21 cellular contexts compared by ENCODE assay signal in the genomic region with DNA sequence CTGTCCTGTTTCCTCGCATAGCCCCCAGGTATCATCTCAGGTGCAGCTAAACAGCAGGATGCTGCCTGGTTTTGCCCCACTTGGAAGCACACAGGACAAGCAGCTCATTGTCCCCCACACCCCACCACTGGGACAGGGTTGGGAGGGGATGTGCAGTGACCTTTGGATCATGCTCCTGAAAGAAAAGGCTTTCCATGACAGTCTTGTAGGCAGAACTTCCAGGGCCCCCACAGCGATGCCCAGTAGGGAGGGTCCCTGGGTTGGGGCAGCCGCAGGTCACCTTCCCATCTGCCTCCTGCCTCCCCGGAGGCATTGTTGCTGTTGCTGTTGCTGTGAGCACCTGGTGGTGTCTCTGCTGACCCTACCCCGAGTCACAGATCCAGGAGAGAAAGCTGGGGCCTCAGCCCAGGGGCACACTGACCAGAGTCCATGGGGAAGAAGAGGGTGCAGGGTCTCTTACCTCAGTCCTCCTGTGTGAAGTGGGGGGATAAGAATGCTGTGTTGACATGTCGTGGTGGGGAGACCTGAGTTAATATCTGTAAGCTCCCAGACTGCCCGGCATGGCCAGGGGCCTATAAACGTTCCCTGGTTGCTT.
"Had no signal": no experiment of that assay in that cellular context is flagged by ENCODE, and none has a peak within 500 bp of the region (broad histone marks: within the 10 kb centered on the region; RNA-seq: fewer than 3 reads in every experiment).

No MANE protein-coding gene starts in this region.

- H3K27me3 ChIP-seq: body of pancreas, right atrium auricular region had no signal

- H3K9me3 ChIP-seq: body of pancreas, prostate gland, right atrium auricular region had no signal

- H3K4me1 ChIP-seq: body of pancreas, prostate gland, right atrium auricular region had no signal

- H3K4me1 Mint-ChIP-seq: mesothelial cell of epicardium had no signal

- H3K4me3 ChIP-seq: body of pancreas, lung, prostate gland, right atrium auricular region, skin epidermis had no signal

- ATAC-seq: activated CD8-positive, alpha-beta T cell treated with anti-CD3 and anti-CD28 coated beads for 36 hours; body of pancreas; effector memory CD8-positive, alpha-beta T cell; left colon; stimulated activated naive CD8-positive, alpha-beta T cell treated with anti-CD3 and anti-CD28 coated beads, Interleukin-15, amount 100 ng/mL, for 72 hours had no signal

- H3K27me3 Mint-ChIP-seq: activated CD4-positive, alpha-beta T cell treated with anti-CD3 and anti-CD28 coated beads, Interleukin-2, amount 10 ng/mL, durations not matched to agents 24 days and 14 days; activated CD8-positive, alpha-beta T cell treated with anti-CD3 and anti-CD28 coated beads for 36 hours; effector memory CD8-positive, alpha-beta T cell; stimulated activated naive CD8-positive, alpha-beta T cell treated with anti-CD3 and anti-CD28 coated beads, Interleukin-15, amount 100 ng/mL, for 72 hours had no signal

- H3K27ac Mint-ChIP-seq: activated CD4-positive, alpha-beta T cell treated with anti-CD3 and anti-CD28 coated beads, Interleukin-2, amount 10 ng/mL, durations not matched to agents 24 days and 14 days; activated CD8-positive, alpha-beta T cell treated with anti-CD3 and anti-CD28 coated beads for 36 hours; activated T-helper 1 cell treated with anti-CD3 and anti-CD28 coated beads, Interleukin-12 subunit alpha, Interleukin-12 subunit beta, Interleukin-2, Interleukin-4 antibody, amounts not matched to agents 30 ng/mL and 10 ng/mL and 1 ng/mL, durations not matched to agents 14 hours and 24 hours and 36 hours; effector memory CD8-positive, alpha-beta T cell; mesothelial cell of epicardium; nephron progenitor cell had no signal

- H3K4me3 Mint-ChIP-seq: activated CD4-positive, alpha-beta T cell treated with anti-CD3 and anti-CD28 coated beads, Interleukin-2, amount 10 ng/mL, durations not matched to agents 24 days and 14 days; activated CD8-positive, alpha-beta T cell treated with anti-CD3 and anti-CD28 coated beads for 36 hours; activated T-helper 1 cell treated with anti-CD3 and anti-CD28 coated beads, Interleukin-12 subunit alpha, Interleukin-12 subunit beta, Interleukin-2, Interleukin-4 antibody, amounts not matched to agents 30 ng/mL and 10 ng/mL and 1 ng/mL, durations not matched to agents 14 hours and 24 hours and 36 hours; effector memory CD8-positive, alpha-beta T cell; mesothelial cell of epicardium; nephron progenitor cell; stimulated activated naive CD8-positive, alpha-beta T cell treated with anti-CD3 and anti-CD28 coated beads, Interleukin-15, amount 100 ng/mL, for 72 hours had no signal

- DNase-seq: activated CD4-positive, alpha-beta T cell treated with anti-CD3 and anti-CD28 coated beads, Interleukin-2, amount 10 ng/mL, durations not matched to agents 24 days and 14 days; activated CD8-positive, alpha-beta T cell treated with anti-CD3 and anti-CD28 coated beads for 36 hours; activated gamma-delta T cell treated with Interleukin-2 at 50 U/mL for 16 hours; caudate nucleus; effector memory CD8-positive, alpha-beta T cell; hippocampal formation; nephron progenitor cell; occipital lobe; stimulated activated CD4-positive, alpha-beta T cell treated with anti-CD3 and anti-CD28 coated beads, Interleukin-15, amount 100 ng/mL, for 24 hours; stimulated activated CD4-positive, alpha-beta T cell treated with anti-CD3 and anti-CD28 coated beads, Interleukin-2, amount 100 ng/mL, for 48 hours; T1000; trophoblast cell had no signal

- H3K9me3 Mint-ChIP-seq: activated CD4-positive, alpha-beta T cell treated with anti-CD3 and anti-CD28 coated beads, Interleukin-2, amount 10 ng/mL, durations not matched to agents 24 days and 14 days; activated T-helper 1 cell treated with anti-CD3 and anti-CD28 coated beads, Interleukin-12 subunit alpha, Interleukin-12 subunit beta, Interleukin-2, Interleukin-4 antibody, amounts not matched to agents 30 ng/mL and 10 ng/mL and 1 ng/mL, durations not matched to agents 14 hours and 24 hours and 36 hours; effector memory CD8-positive, alpha-beta T cell; stimulated activated naive CD8-positive, alpha-beta T cell treated with anti-CD3 and anti-CD28 coated beads, Interleukin-15, amount 100 ng/mL, for 72 hours had no signal

- H3K27ac ChIP-seq: body of pancreas, prostate gland, right atrium auricular region, skin epidermis had no signal
